11 cellular contexts compared by ENCODE assay signal in genomic region chrX:138756234-138756633, GRCh38. TPM values are rescaled to one million over a fixed set of nuclear protein-coding genes. Genes with fewer than 3 reads are reported as not detected.
DNase-seq lines count a peak whose midpoint lies in the region; ATAC-seq, FAIRE-seq and TF ChIP-seq lines count a peak whose summit lies in the region.
"Had no signal": no experiment of that assay in that cellular context is flagged by ENCODE, and none has a peak within 500 bp of the region (broad histone marks: within the 10 kb centered on the region; RNA-seq: fewer than 3 reads in every experiment).

No MANE protein-coding gene starts in this region.

- no peaks in the 10 kb centered on the region for H4K20me1 ChIP-seq in HepG2 (ENCODE audit: insufficient read depth, low read length)

- H3K27me3 ChIP-seq in HepG2 (ENCODE audit: control insufficient read depth in 1 of 2, insufficient read depth in 2 of 2, low read length in 2 of 2), result no peaks in the 10 kb centered on the region

- no peaks in the 10 kb centered on the region for H3K4me1 ChIP-seq in HepG2 (ENCODE audit: insufficient read depth, low read length)

- TF ChIP-seq RAD21 in HepG2 (CRISPR knock-in tag; IDR thresholded peaks at IDR 0.05), result no peak

- H3K4me3 ChIP-seq in HepG2 (replicated peaks in 1 of 3; ENCODE audit: insufficient read depth in 1 of 3, low read depth in 2 of 3, low read length in 3 of 3), result no peak overlapping the region

- no peak overlapping the region for H2AFZ ChIP-seq in HepG2 (ENCODE audit: low read length)

- TF ChIP-seq POLR2A in HepG2 (IDR thresholded peaks at IDR 0.05; ENCODE audit: insufficient read depth in 1 of 2, low read depth in 2 of 2, low read length in 2 of 2), result no peak

- in situ Hi-C loops in T47D (cut with HindIII; ENCODE audit: low pct_unique_long_range_greater_than_20kb, low sequenced_read_pairs) (no loop called here), HepG2 (cut with HindIII; ENCODE audit: extremely low pct_ligation_motif_present, low pct_unique_long_range_greater_than_20kb) (no loop called here)

- intact Hi-C loops in HepG2 (cut with micrococcal nuclease; ENCODE audit: unreplicated experiment), result no loop called here

- WGBS in HepG2 (ENCODE audit: low lambda C conversion rate), result 0% methylated on average over 1 of the region's 2 CpGs

- POLR2A ChIA-PET in HEK293T (lab: Yijun Ruan, JAX), result no interaction called here
- POLR2A ChIA-PET in HepG2 (lab: Yijun Ruan, JAX), result no interaction called here

- no TSS peak for BruUV-seq in HepG2 (replicated peaks; lab: Mats Ljungman, UMichigan)

- no peaks in the 10 kb centered on the region for H3K9me3 ChIP-seq in HepG2 (ENCODE audit: low read length)

- TF ChIP-seq EP300 in HepG2 (IDR thresholded peaks at IDR 0.05; ENCODE audit: low read depth in 2 of 2, low read length in 2 of 2), result no peak
- no peak for TF ChIP-seq EP300 in HepG2 (CRISPR knock-in tag; IDR thresholded peaks at IDR 0.05; ENCODE audit: borderline replicate concordance)

- peak; percentile 27; the same call in 1 of the 2 replicates for TF ChIP-seq CTCF in HepG2 (CRISPR knock-in tag; IDR thresholded peaks at IDR 0.05)

- H3K36me3 ChIP-seq in HepG2 (replicated peaks in 1 of 2; ENCODE audit: control insufficient read depth in 1 of 2, insufficient read depth in 2 of 2, low read length in 2 of 2), result no peaks in the 10 kb centered on the region

- ATAC-seq in HepG2 (peak; percentile 44; the same call in 2 of the 3 replicates), GM19395 (IDR thresholded peaks at IDR 0.05; ENCODE audit: unreplicated experiment) (no peak), HG03442 (IDR thresholded peaks at IDR 0.05; ENCODE audit: unreplicated experiment) (no peak)
- no peak for ATAC-seq in activated CD4-positive, CD25-positive, alpha-beta regulatory T cell treated with anti-CD3 and anti-CD28 coated beads, Interleukin-2, amount 50 U/mL, for 24 hours
- ATAC-seq: effector memory CD8-positive, alpha-beta T cell; natural killer cell treated with Interleukin-12 subunit alpha and Interleukin-12 subunit beta and Interleukin-15 and Interleukin-18, amount 100 ng/mL, for 72 hours had no signal

- no peak overlapping the region for H3K27ac ChIP-seq in HepG2 (ENCODE audit: extremely low read length, insufficient read depth, low read length)

- DNase-seq in A172 (ENCODE audit: low spot score), result peak; percentile 17
- DNase-seq in HEK293T (ENCODE audit: extremely low spot score), result peak; percentile 19
- peak; percentile 11 to 63 for DNase-seq in T47D (ENCODE audit: low read depth in 1 of 2, low spot score in 1 of 2)
- no peak for DNase-seq in HepG2 (ENCODE audit: low spot score)
- no peak for DNase-seq in NCI-H524 treated with DMSO at 0.1 percent for 48 hours (lab: John Stamatoyannopoulos, UW)
- DNase-seq: effector memory CD8-positive, alpha-beta T cell had no signal

- no peak overlapping the region for H3K4me2 ChIP-seq in HepG2 (ENCODE audit: low read depth, low read length)

- CTCF ChIA-PET in HEK293T (lab: Yijun Ruan, JAX) (no interaction called here), HepG2 (lab: Yijun Ruan, JAX; ENCODE audit: low intra/inter-chr PET ratio, low total read pairs) (no interaction called here)

- no peak for FAIRE-seq in HepG2 (lab: Jason Lieb, UNC)

- H3K79me2 ChIP-seq in HepG2 (ENCODE audit: insufficient read depth, low read length), result no peaks in the 10 kb centered on the region

- no peak overlapping the region for H3K9ac ChIP-seq in HepG2 (ENCODE audit: insufficient read depth, low read depth, low read length)

TF ChIP-seq in HEK293T, 16 proteins besides CTCF, POLR2A, EP300 and RAD21:
- TF ChIP-seq ELF4 (IDR thresholded peaks at IDR 0.05) (no peak), FOXM1 (IDR thresholded peaks at IDR 0.05; ENCODE audit: borderline replicate concordance) (no peak), ZNF384 (IDR thresholded peaks at IDR 0.05) (no peak), FOXK2 (IDR thresholded peaks at IDR 0.05) (no peak), CTBP1 (IDR thresholded peaks at IDR 0.05; ENCODE audit: borderline replicate concordance) (no peak), L3MBTL2 (conservative IDR thresholded peaks at IDR 0.05) (no peak), FOXA1 (IDR thresholded peaks at IDR 0.05) (no peak), SUZ12 (IDR thresholded peaks at IDR 0.05) (no peak), ARNT (IDR thresholded peaks at IDR 0.05) (no peak), HDGF (IDR thresholded peaks at IDR 0.05; ENCODE audit: borderline replicate concordance) (no peak), PKNOX1 (IDR thresholded peaks at IDR 0.05) (no peak), LEF1 (IDR thresholded peaks at IDR 0.05; ENCODE audit: borderline replicate concordance) (no peak), TARDBP (IDR thresholded peaks at IDR 0.05) (no peak), SP1 (IDR thresholded peaks at IDR 0.05) (no peak), NFRKB (IDR thresholded peaks at IDR 0.05) (no peak), BHLHE40 (IDR thresholded peaks at IDR 0.05; ENCODE audit: borderline replicate concordance) (no peak)

TF ChIP-seq in HepG2, 621 proteins besides CTCF, POLR2A, EP300 and RAD21:
- TF ChIP-seq NCOA2 (CRISPR knock-in tag; IDR thresholded peaks at IDR 0.05) (no peak), STAG1 (CRISPR knock-in tag; IDR thresholded peaks at IDR 0.05) (peak; percentile 14; the same call in 1 of the 2 replicates), PRMT3 (CRISPR knock-in tag; IDR thresholded peaks at IDR 0.05; ENCODE audit: borderline replicate concordance, low read depth) (no peak)

RNA-seq across cellular contexts. Expression of gene FGF13, which starts 44.7 kb away (rescaled TPM):
- total RNA-seq in A172 (2014; rRNA removed; shearing (Covaris generic)), result not detected in 2 replicates
- total RNA-seq in HepG2 (2016; rRNA removed; fragmentation: Illumina TruSeq; extraction: Trizol), result 0.33 and 0.84 TPM in 2 replicates
- 0.26 TPM in 1 of 2 replicates, not detected in the other for total RNA-seq in HepG2 (2016; cell fraction: cytosol; rRNA removed; fragmentation: Illumina TruSeq; extraction: Trizol; ENCODE audit: low read depth)
- 0.45 and 0.73 TPM in 2 replicates for total RNA-seq in HepG2 (2016; cell fraction: insoluble cytoplasmic fraction; rRNA removed; fragmentation: Illumina TruSeq; extraction: Trizol)
- total RNA-seq in HepG2 (2016; cell fraction: membrane; rRNA removed; fragmentation: Illumina TruSeq; extraction: Trizol), result 0.52 and 1.5 TPM in 2 replicates
- 0.12 TPM in 1 of 2 replicates, not detected in the other for total RNA-seq in HepG2 (2016; cell fraction: nucleus; rRNA removed; fragmentation: Illumina TruSeq; extraction: Trizol)
- polyA plus RNA-seq in HepG2 (2011; rRNA removed), result 0.09 and 0.14 TPM in 2 replicates
- 0.05 and 0.19 TPM in 2 replicates for polyA plus RNA-seq in HepG2 (2011; cell fraction: cytosol; rRNA removed)
- not detected in 2 replicates for polyA plus RNA-seq in HepG2 (2011; cell fraction: nucleus; rRNA removed)
- polyA plus RNA-seq in HepG2 (2012), result 0.25 and 0.44 TPM in 2 replicates
- polyA plus RNA-seq in HepG2 (2016; cell fraction: cytosol; fragmentation: Illumina TruSeq; extraction: Trizol; ENCODE audit: low read depth), result 0.25 and 0.38 TPM in 2 replicates
- 0.82 and 0.89 TPM in 2 replicates for polyA plus RNA-seq in HepG2 (2016; cell fraction: insoluble cytoplasmic fraction; fragmentation: Illumina TruSeq; extraction: Trizol; ENCODE audit: low read depth)
- 0.73 and 0.74 TPM in 2 replicates for polyA plus RNA-seq in HepG2 (2016; cell fraction: membrane; fragmentation: Illumina TruSeq; extraction: Trizol; ENCODE audit: low read depth)
- 0.23 and 0.35 TPM in 2 replicates for polyA plus RNA-seq in HepG2 (2016; cell fraction: nucleus; fragmentation: Illumina TruSeq; extraction: Trizol; ENCODE audit: insufficient read depth, low read depth)
- polyA minus RNA-seq in HepG2 (2011; rRNA and poly(A)+ RNA removed; ENCODE audit: low replicate concordance), result 0.02 and 1.2 TPM in 2 replicates
- not detected in 2 replicates for polyA minus RNA-seq in HepG2 (2011; cell fraction: cytosol; rRNA and poly(A)+ RNA removed)
- polyA minus RNA-seq in HepG2 (2011; cell fraction: nucleus; rRNA and poly(A)+ RNA removed), result 0.12 and 0.13 TPM in 2 replicates
- total RNA-seq: natural killer cell treated with Interleukin-12 subunit alpha and Interleukin-12 subunit beta and Interleukin-15 and Interleukin-18, amount 100 ng/mL, for 72 hours had no signal
- polyA plus RNA-seq: CD14-positive monocyte had no signal

Comparison
In these comparisons a context has a peak if more than half of its experiments do, and no peak if none do; other contexts are left out.
1. DNase-seq: peak in A172 (single experiment), HEK293T (single experiment) and T47D (2 of 2); none in HepG2 (single experiment) and NCI-H524 treated with DMSO at 0.1 percent for 48 hours (single experiment).